Comparison of ENCODE assay signal across 28 cellular contexts in genomic region chr10:130080461-130080814, GRCh38. TPM values are rescaled to one million over a fixed set of nuclear protein-coding genes. Genes with fewer than 3 reads are reported as not detected.
"Had no signal": no experiment of that assay in that cellular context is flagged by ENCODE, and none has a peak within 500 bp of the region (broad histone marks: within the 10 kb centered on the region; RNA-seq: fewer than 3 reads in every experiment).

No MANE protein-coding gene starts in this region.

- DNase-seq: hypothalamus; immature natural killer cell; kidney; left colon; left lung; naive thymus-derived CD8-positive, alpha-beta T cell; occipital lobe; right lobe of liver; stimulated activated CD4-positive, alpha-beta T cell treated with anti-CD3 and anti-CD28 coated beads, Interleukin-1b, Interleukin-23, amount 100 ng/mL, for 48 hours; stimulated activated CD4-positive, alpha-beta T cell treated with anti-CD3 and anti-CD28 coated beads, Interleukin-2, amount 100 ng/mL, for 48 hours; stimulated activated CD4-positive, alpha-beta T cell treated with anti-CD3 and anti-CD28 coated beads, Interleukin-4, amount 100 ng/mL, for 4 hours; stimulated activated CD8-positive, alpha-beta memory T cell treated with anti-CD3 and anti-CD28 coated beads, Interleukin-4, amount 100 ng/mL, for 48 hours; stimulated activated naive CD4-positive, alpha-beta T cell treated with Interleukin-2 at 50 U/mL for 16 hours; stomach; testis; thyroid gland; transverse colon; upper lobe of left lung had no signal

- H3K27ac Mint-ChIP-seq: immature natural killer cell; naive thymus-derived CD8-positive, alpha-beta T cell; progenitor cell of endocrine pancreas; stimulated activated memory B cell treated with anti-CD40 and anti-IgM and Interleukin-4, amounts not matched to agents 10 μg/mL and 1 μg/mL and 100 μg/mL, for 72 hours had no signal

- H3K27me3 ChIP-seq: left lung, neutrophil, right atrium auricular region, right lobe of liver, stomach, testis, thyroid gland, transverse colon, upper lobe of left lung, vagina had no signal

- ATAC-seq: left colon; left lung; naive thymus-derived CD8-positive, alpha-beta T cell; right lobe of liver; stimulated activated memory B cell treated with anti-CD40 and anti-IgM and Interleukin-4, amounts not matched to agents 10 μg/mL and 1 μg/mL and 100 μg/mL, for 72 hours had no signal

- H3K4me3 Mint-ChIP-seq: immature natural killer cell; naive thymus-derived CD8-positive, alpha-beta T cell; nephron; neural crest cell; stimulated activated memory B cell treated with anti-CD40 and anti-IgM and Interleukin-4, amounts not matched to agents 10 μg/mL and 1 μg/mL and 100 μg/mL, for 72 hours had no signal

- H3K27me3 Mint-ChIP-seq: naive thymus-derived CD8-positive, alpha-beta T cell; progenitor cell of endocrine pancreas; stimulated activated memory B cell treated with anti-CD40 and anti-IgM and Interleukin-4, amounts not matched to agents 10 μg/mL and 1 μg/mL and 100 μg/mL, for 72 hours had no signal

- H3K4me3 ChIP-seq: left lung, lung, right atrium auricular region, right lobe of liver, smooth muscle cell, stomach, testis, thyroid gland, transverse colon, upper lobe of left lung, vagina had no signal

- H3K27ac ChIP-seq: left lung, neutrophil, right atrium auricular region, right lobe of liver, stomach, testis, thyroid gland, transverse colon, upper lobe of left lung, vagina had no signal

- H3K4me1 ChIP-seq: left lung, right atrium auricular region, right lobe of liver, stomach, testis, thyroid gland, transverse colon, upper lobe of left lung, vagina had no signal

- H3K4me2 ChIP-seq: smooth muscle cell had no signal

- H3K9me3 ChIP-seq: left lung, neutrophil, right lobe of liver, testis, thyroid gland, transverse colon, upper lobe of left lung, vagina had no signal

- H3K4me1 Mint-ChIP-seq: immature natural killer cell; nephron; neural crest cell; stimulated activated memory B cell treated with anti-CD40 and anti-IgM and Interleukin-4, amounts not matched to agents 10 μg/mL and 1 μg/mL and 100 μg/mL, for 72 hours had no signal

- H3K36me3 ChIP-seq: left lung, neutrophil, right atrium auricular region, right lobe of liver, thyroid gland, transverse colon, vagina had no signal

RNA-seq across cellular contexts. Expression of gene C10orf143, which starts 30.2 kb away (rescaled TPM):
- total RNA-seq: skeletal muscle tissue, smooth muscle cell had no signal
